Comparison of ENCODE assay signal across 8 cellular contexts in genomic region chr12:8033153-8034044, GRCh38. TPM values are rescaled to one million over a fixed set of nuclear protein-coding genes. Genes with fewer than 3 reads are reported as not detected.
DNase-seq lines count a peak whose midpoint lies in the region; ATAC-seq, FAIRE-seq and TF ChIP-seq lines count a peak whose summit lies in the region.

No MANE protein-coding gene starts in this region.

- no peaks in the 10 kb centered on the region for H3K36me3 ChIP-seq in Peyer's patch
- no peaks in the 10 kb centered on the region for H3K36me3 ChIP-seq in heart right ventricle
- H3K36me3 ChIP-seq in pancreas, result no peaks in the 10 kb centered on the region

- no peak for TF ChIP-seq POLR2A in Peyer's patch (IDR thresholded peaks at IDR 0.05)

- intact Hi-C loops in heart right ventricle (cut with DNase I) (loop anchor here in 2 of 10 donors (2.0 to 5.0 kb wide), 2 partner anchors 47 to 49 kb away; partner anchors contain the start of gene NECAP1 (in 1 of the 2)), pancreas (cut with DNase I) (no loop called here)

- DNase-seq in NCI-H1694 treated with DMSO at 0.1 percent for 48 hours (lab: John Stamatoyannopoulos, UW), result peak; percentile 16
- no peak for DNase-seq in NCI-H1694 (lab: John Stamatoyannopoulos, UW)
- DNase-seq in Peyer's patch, result peak in 2 of 3 donors; percentile 72 to 73
- peak; percentile 46 to 71 for DNase-seq in heart right ventricle
- peak in 5 of 6 donors; percentile 36 to 69 (median 58) for DNase-seq in pancreas
- no peak for DNase-seq in middle frontal gyrus (ENCODE audit: extremely low spot score, low spot score)

- ATAC-seq in HG02938 (IDR thresholded peaks at IDR 0.05; ENCODE audit: unreplicated experiment) (peak; percentile 8), heart right ventricle (peak; percentile 32 to 78 (median 64)), pancreas (peak; percentile 18 to 54 (median 41))

- H3K27ac ChIP-seq in Peyer's patch, result peak overlapping the region; percentile 88 to 94 (median 94)
- peak overlapping the region; percentile 49 for H3K27ac ChIP-seq in adipose tissue (ENCODE audit: low read depth, low read length)
- peak overlapping the region; percentile 78 to 99 (median 98) for H3K27ac ChIP-seq in heart right ventricle
- H3K27ac ChIP-seq in pancreas, result peak overlapping the region; percentile 88 to 95 (median 90)

- peak overlapping the region; percentile 87 to 95 (median 91) for H3K4me3 ChIP-seq in Peyer's patch
- peak overlapping the region; percentile 70 to 99 (median 86) for H3K4me3 ChIP-seq in heart right ventricle
- peak overlapping the region; percentile 88 to 97 (median 94) for H3K4me3 ChIP-seq in pancreas

- peaks cover 0 to 41% (median 17%) of the 10 kb centered on the region in 4 donors for H3K4me1 ChIP-seq in Peyer's patch
- H3K4me1 ChIP-seq in heart right ventricle, result peaks cover 22 to 63% (median 57%) of the 10 kb centered on the region in 9 donors
- peaks cover 18 to 52% (median 34%) of the 10 kb centered on the region in 3 donors for H3K4me1 ChIP-seq in pancreas

- H3K9me3 ChIP-seq in Peyer's patch (no peaks in the 10 kb centered on the region), heart right ventricle (no peaks in the 10 kb centered on the region), pancreas (no peaks in the 10 kb centered on the region)

- no peak for FAIRE-seq in pancreas (lab: Jason Lieb, UNC)

- TF ChIP-seq CTCF in Peyer's patch (IDR thresholded peaks at IDR 0.05), result no peak
- no peak for TF ChIP-seq CTCF in heart right ventricle (IDR thresholded peaks at IDR 0.05)
- no peak for TF ChIP-seq CTCF in pancreas (IDR thresholded peaks at IDR 0.05)

- 3 to 9% (median 8%) methylated on average over 14 to 17 of the region's 17 CpGs for WGBS in adipose tissue, 3 donors
- 3% methylated on average over 17 of the region's 17 CpGs for WGBS in heart right ventricle, 2 donors
- 1 to 3% methylated on average over 17 of the region's 17 CpGs for WGBS in pancreas, 2 donors

- no peaks in the 10 kb centered on the region for H3K27me3 ChIP-seq in Peyer's patch
- no peaks in the 10 kb centered on the region for H3K27me3 ChIP-seq in heart right ventricle
- no peaks in the 10 kb centered on the region for H3K27me3 ChIP-seq in pancreas

RNA-seq across cellular contexts. Expression of gene FOXJ2, which starts 0.9 kb away (rescaled TPM):
- total RNA-seq in Peyer's patch (10 to 100 TPM in 3 of 4 donors, 1 to 10 TPM in 1; 9.6 to 16.5 (median 13.9) TPM), heart right ventricle (10 to 100 TPM; 22.1 to 29.4 (median 24.6) TPM), pancreas (10 to 100 TPM in 1 of 6 donors, 1 to 10 TPM in 5; 5.3 to 10.4 (median 6.9) TPM)
- polyA plus RNA-seq in adipose tissue (1 to 10 TPM; 4.8 to 8.7 (median 7.6) TPM), heart right ventricle (1 to 10 TPM; 8.7 to 9.3 TPM), pancreas (1 to 10 TPM; 5.3 to 7.4 TPM)

RNA-seq across cellular contexts. Expression of gene C3AR1, which starts 32.8 kb away (rescaled TPM):
- total RNA-seq in Peyer's patch (1 to 10 TPM in 3 of 4 donors, under 1 TPM in 1; 0.70 to 2.9 (median 1.5) TPM), heart right ventricle (10 to 100 TPM in 1 of 10 donors, 1 to 10 TPM in 9; 1.1 to 26.5 (median 3.8) TPM), pancreas (10 to 100 TPM in 1 of 6 donors, 1 to 10 TPM in 4, under 1 TPM in 1; 0.93 to 19.0 (median 3.1) TPM)
- polyA plus RNA-seq in adipose tissue (10 to 100 TPM in 2 of 3 donors, 1 to 10 TPM in 1; 1.9 to 15.2 (median 14.5) TPM), heart right ventricle (1 to 10 TPM; 2.1 to 4.4 TPM), pancreas (1 to 10 TPM; 1.1 to 1.4 TPM)

RNA-seq across cellular contexts. Expression of gene NECAP1, which starts 48.7 kb away (rescaled TPM):
- 10 to 100 TPM; 17.3 to 50.4 (median 35.9) TPM for total RNA-seq in Peyer's patch
- polyA plus RNA-seq in adipose tissue, result 10 to 100 TPM; 17.8 to 23.8 (median 19.7) TPM
- total RNA-seq in heart right ventricle, result 10 to 100 TPM; 15.4 to 25.6 (median 19.6) TPM
- polyA plus RNA-seq in heart right ventricle, result 10 to 100 TPM; 13.9 to 14.2 TPM
- total RNA-seq in pancreas, result 10 to 100 TPM; 18.6 to 30.9 (median 22.6) TPM
- 10 to 100 TPM; 14.8 to 30.7 TPM for polyA plus RNA-seq in pancreas

Comparison
In these comparisons a context has a peak if more than half of its experiments do, and no peak if none do; other contexts are left out.
1. DNase-seq: peak in NCI-H1694 treated with DMSO at 0.1 percent for 48 hours (single experiment), Peyer's patch (2 of 3), heart right ventricle (2 of 2) and pancreas (5 of 6); none in NCI-H1694 (single experiment) and middle frontal gyrus (single experiment).
2. ATAC-seq: peak in every context shown above with its lines; median percentile 64 in heart right ventricle; 41 in pancreas; 8 in HG02938.
3. Peak in every context shown above with its lines, with median percentiles within 50 percentile points of each other: H3K27ac ChIP-seq and H3K4me3 ChIP-seq.